In the genomic region with DNA sequence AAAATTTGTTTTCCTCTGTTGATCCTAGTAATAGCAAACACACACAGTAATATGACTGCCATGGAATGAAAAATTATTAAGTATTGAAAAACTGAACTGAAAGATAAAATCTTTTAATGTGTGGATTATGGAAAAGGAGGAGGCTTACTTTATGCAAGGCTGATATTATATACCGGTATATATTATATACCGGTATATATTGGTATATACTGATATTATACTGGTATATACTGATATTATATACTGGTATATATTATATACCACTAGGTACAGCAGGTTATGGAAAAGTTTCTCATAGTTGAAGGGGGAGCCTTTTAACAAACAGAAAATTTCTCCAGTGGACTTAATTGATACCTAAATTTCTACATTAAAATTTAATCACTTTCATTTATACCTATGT, we compare ENCODE assay signal across 3 cellular contexts.
"Had no signal": no experiment of that assay in that cellular context is flagged by ENCODE, and none has a peak within 500 bp of the region (broad histone marks: within the 10 kb centered on the region; RNA-seq: fewer than 3 reads in every experiment).

No MANE protein-coding gene starts in this region.

- DNase-seq: GDM1, GF-D8 had no signal

- H3K4me3 ChIP-seq: GM12878 had no signal
